In the genomic region with DNA sequence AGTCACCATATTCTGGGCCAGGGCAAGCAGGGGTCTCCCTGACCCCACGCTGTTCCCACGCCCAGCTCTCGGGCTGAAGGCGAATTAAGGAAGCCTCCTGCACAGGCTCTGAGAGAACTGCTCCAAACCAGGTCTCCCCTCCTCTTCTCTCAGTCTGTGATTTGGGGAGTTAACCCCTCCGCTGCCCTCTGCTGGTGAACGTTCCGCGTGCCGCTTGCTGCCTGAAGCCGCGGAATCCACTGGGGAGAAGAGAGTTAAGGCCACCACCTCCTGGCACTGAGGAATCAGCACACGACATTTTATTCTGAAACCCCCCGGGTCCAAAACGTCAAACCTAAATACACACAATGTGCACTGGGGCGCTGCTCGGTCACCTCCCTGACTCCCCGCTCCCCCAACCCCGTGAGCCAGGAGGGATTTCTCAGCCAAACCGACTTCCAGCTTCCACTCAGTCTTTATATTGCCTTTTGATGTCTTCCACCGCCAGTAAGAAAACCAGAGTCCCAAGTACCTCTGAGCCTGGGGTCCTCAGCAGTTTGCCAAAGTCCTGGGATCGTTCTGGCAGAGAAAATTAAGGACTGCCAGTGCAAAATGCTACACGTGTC, we compare ENCODE assay signal across 8 cellular contexts. TPM values are rescaled to one million over a fixed set of nuclear protein-coding genes. Genes with fewer than 3 reads are reported as not detected.
DNase-seq lines count a peak whose midpoint lies in the region; ATAC-seq and TF ChIP-seq lines count a peak whose summit lies in the region.

No MANE protein-coding gene starts in this region.

- H3K36me3 Mint-ChIP-seq in effector memory CD8-positive, alpha-beta T cell (ENCODE audit: insufficient read depth): no peaks in the 10 kb centered on the region

- H2AFZ ChIP-seq in neuronal stem cell (ENCODE audit: low read length): peak overlapping the region; percentile 45

- peak overlapping the region; percentile 7 for H3K18ac ChIP-seq in neuronal stem cell (ENCODE audit: low read length)

- peak overlapping the region; percentile 94 for H3K4me2 ChIP-seq in neuronal stem cell (ENCODE audit: insufficient read depth, low read length, poor library complexity, severe bottlenecking)

- no peak overlapping the region for H2BK5ac ChIP-seq in neuronal stem cell (ENCODE audit: low read length)

- no peak overlapping the region for H2BK12ac ChIP-seq in neuronal stem cell (ENCODE audit: low read length)

- H4K8ac ChIP-seq in neuronal stem cell (ENCODE audit: low read depth, low read length): no peak overlapping the region

- no peaks in the 10 kb centered on the region for H3K9me3 Mint-ChIP-seq in effector memory CD8-positive, alpha-beta T cell

- H3K9me3 ChIP-seq in neuronal stem cell (replicated peaks in 1 of 2; ENCODE audit: control insufficient read depth in 2 of 2, insufficient read depth in 1 of 2, low read depth in 1 of 2, low read length in 2 of 2): no peaks in the 10 kb centered on the region

- no peak overlapping the region for H3K14ac ChIP-seq in neuronal stem cell (ENCODE audit: low read length)

- H2AK5ac ChIP-seq in neuronal stem cell (ENCODE audit: low read depth, low read length): no peak overlapping the region

- no peak overlapping the region for H2BK120ac ChIP-seq in neuronal stem cell (ENCODE audit: low read depth, low read length)

- H2BK15ac ChIP-seq in neuronal stem cell (ENCODE audit: low read length): no peak overlapping the region

- no peak overlapping the region for H4K91ac ChIP-seq in neuronal stem cell (ENCODE audit: low read depth, low read length, poor library complexity)

- peaks cover 0 to 13% (median 0%) of the 10 kb centered on the region in 3 experiments for H3K27me3 ChIP-seq in neuronal stem cell (ENCODE audit: control insufficient read depth in 3 of 3, insufficient read depth in 3 of 3, low read depth in 1 of 3, low read length in 3 of 3)

- peak; percentile 68 for TF ChIP-seq CTCF in GM12875 (IDR thresholded peaks at IDR 0.05; ENCODE audit: borderline replicate concordance, insufficient read depth, low read depth, low read length)

- DNase-seq in A172 (ENCODE audit: low spot score) (peak; percentile 43), RKO (ENCODE audit: low spot score) (peak; percentile 19), neuronal stem cell (ENCODE audit: low spot score) (peak; percentile 67), NCI-H146 treated with DMSO at 0.1 percent for 48 hours (lab: John Stamatoyannopoulos, UW; ENCODE audit: unreplicated experiment) (no peak)
- DNase-seq in effector memory CD8-positive, alpha-beta T cell: no peak

- no peaks in the 10 kb centered on the region for H3K27me3 Mint-ChIP-seq in effector memory CD8-positive, alpha-beta T cell

- H3K4me3 Mint-ChIP-seq in effector memory CD8-positive, alpha-beta T cell: no peak overlapping the region

- WGBS in neuronal stem cell (ENCODE audit: extremely low coverage in 2 of 2, insufficient read length in 2 of 2, insufficient replicate concordance in 1 of 2), 2 donors: no CpG with 5 or more reads among the region's 22 CpGs

- H3K23ac ChIP-seq in neuronal stem cell (ENCODE audit: low read depth, low read length, poor library complexity): no peak overlapping the region

- no peak overlapping the region for H3K4me3 ChIP-seq in GM12875 (ENCODE audit: low read depth, low read length)
- peak overlapping the region in 1 of 2 donors; percentile 51 for H3K4me3 ChIP-seq in neuronal stem cell (ENCODE audit: low read length in 2 of 2)

- H3K36me3 ChIP-seq in neuronal stem cell (replicated peaks in 1 of 2; ENCODE audit: control insufficient read depth in 2 of 2, insufficient read depth in 2 of 2, low read length in 2 of 2): no peaks in the 10 kb centered on the region

- peaks cover 0 to 9% of the 10 kb centered on the region in 2 donors for H3K4me1 ChIP-seq in neuronal stem cell (ENCODE audit: control insufficient read depth in 2 of 2, insufficient read depth in 1 of 2, low read depth in 1 of 2, low read length in 2 of 2)

- H3K27ac Mint-ChIP-seq in effector memory CD8-positive, alpha-beta T cell: peak overlapping the region; percentile 62 to 77

- no peak overlapping the region for H3K9ac ChIP-seq in neuronal stem cell (ENCODE audit: low read depth, low read length, poor library complexity)

- no peak overlapping the region for H3K4ac ChIP-seq in neuronal stem cell (ENCODE audit: low read length)

- H3K27ac ChIP-seq in neuronal stem cell (replicated peaks; ENCODE audit: low read length): no peak overlapping the region

- no peaks in the 10 kb centered on the region for H3K79me1 ChIP-seq in neuronal stem cell (ENCODE audit: low read depth, low read length)

- peaks cover 4 to 6% of the 10 kb centered on the region in 2 donors for H3K4me1 Mint-ChIP-seq in effector memory CD8-positive, alpha-beta T cell (ENCODE audit: low read depth in 2 of 2)

- ATAC-seq in effector memory CD8-positive, alpha-beta T cell (replicated peaks): no peak
- ATAC-seq in GM18870 (IDR thresholded peaks at IDR 0.05; ENCODE audit: unreplicated experiment): no peak
- ATAC-seq in HG02884 (IDR thresholded peaks at IDR 0.05; ENCODE audit: unreplicated experiment): no peak

RNA-seq across cellular contexts. Expression of a gene that starts 54.4 kb away (rescaled TPM):
- total RNA-seq in A172 (2014; rRNA removed; shearing (Covaris generic)): not detected in 2 replicates
- polyA plus RNA-seq in neuronal stem cell (2013, experiment 1 of 2): 0.10 TPM
- polyA plus RNA-seq in neuronal stem cell (2013, experiment 2 of 2): 0.10 TPM

Comparison
In these comparisons a context has a peak if more than half of its experiments do, and no peak if none do; other contexts are left out.
1. DNase-seq: peak in A172 (single experiment), RKO (single experiment) and neuronal stem cell (single experiment); none in effector memory CD8-positive, alpha-beta T cell (0 of 3) and NCI-H146 treated with DMSO at 0.1 percent for 48 hours (single experiment).